2 cellular contexts compared by ENCODE assay signal in the genomic region with DNA sequence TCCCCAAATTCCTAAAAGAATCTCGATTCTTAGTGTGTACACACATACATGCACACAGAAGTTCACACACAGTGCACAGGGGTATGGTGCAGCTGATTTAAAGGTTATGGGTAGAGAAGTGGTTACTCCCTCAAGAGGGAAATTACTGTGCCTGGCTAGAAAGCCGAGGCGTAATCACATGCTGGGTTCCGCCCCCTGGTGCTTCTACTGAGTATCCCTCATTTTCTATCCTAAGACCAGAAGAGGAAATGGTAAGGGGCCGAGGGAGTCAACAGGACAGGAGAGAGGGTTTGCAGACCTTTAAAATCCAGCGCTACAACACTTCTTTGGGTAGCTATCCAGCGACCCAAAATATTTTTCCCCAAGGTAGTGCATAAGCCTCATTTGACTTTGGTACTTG.
TF ChIP-seq lines count a peak whose summit lies in the region.

No MANE protein-coding gene starts in this region.

TF ChIP-seq in SK-N-SH, 30 proteins besides CTCF, POLR2A, EP300 and RAD21 (continued from another document):
- TF ChIP-seq NRF1 (IDR thresholded peaks at IDR 0.05; ENCODE audit: low read depth, low read length) (no peak), RFX5 (IDR thresholded peaks at IDR 0.05; ENCODE audit: low read length) (no peak), POLR2AphosphoS5 (IDR thresholded peaks at IDR 0.05; ENCODE audit: low read depth, low read length) (no peak), FOXM1 (IDR thresholded peaks at IDR 0.05; ENCODE audit: low read depth) (no peak), EZH2phosphoT487 (IDR thresholded peaks at IDR 0.05; ENCODE audit: borderline replicate concordance, low read depth) (no peak), TAF1 (IDR thresholded peaks at IDR 0.05; ENCODE audit: borderline replicate concordance, low read depth, low read length) (no peak), FOSL2 (IDR thresholded peaks at IDR 0.05; ENCODE audit: borderline replicate concordance, low read depth) (no peak)
- TF ChIP-seq, protein P1, sequence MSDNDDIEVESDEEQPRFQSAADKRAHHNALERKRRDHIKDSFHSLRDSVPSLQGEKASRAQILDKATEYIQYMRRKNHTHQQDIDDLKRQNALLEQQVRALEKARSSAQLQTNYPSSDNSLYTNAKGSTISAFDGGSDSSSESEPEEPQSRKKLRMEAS (IDR thresholded peaks at IDR 0.05; ENCODE audit: low read depth): no peak
- TF ChIP-seq, protein P2, sequence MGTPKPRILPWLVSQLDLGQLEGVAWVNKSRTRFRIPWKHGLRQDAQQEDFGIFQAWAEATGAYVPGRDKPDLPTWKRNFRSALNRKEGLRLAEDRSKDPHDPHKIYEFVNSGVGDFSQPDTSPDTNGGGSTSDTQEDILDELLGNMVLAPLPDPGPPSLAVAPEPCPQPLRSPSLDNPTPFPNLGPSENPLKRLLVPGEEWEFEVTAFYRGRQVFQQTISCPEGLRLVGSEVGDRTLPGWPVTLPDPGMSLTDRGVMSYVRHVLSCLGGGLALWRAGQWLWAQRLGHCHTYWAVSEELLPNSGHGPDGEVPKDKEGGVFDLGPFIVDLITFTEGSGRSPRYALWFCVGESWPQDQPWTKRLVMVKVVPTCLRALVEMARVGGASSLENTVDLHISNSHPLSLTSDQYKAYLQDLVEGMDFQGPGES (IDR thresholded peaks at IDR 0.05; ENCODE audit: low read depth, low read length): no peak
- TF ChIP-seq, protein P3, sequence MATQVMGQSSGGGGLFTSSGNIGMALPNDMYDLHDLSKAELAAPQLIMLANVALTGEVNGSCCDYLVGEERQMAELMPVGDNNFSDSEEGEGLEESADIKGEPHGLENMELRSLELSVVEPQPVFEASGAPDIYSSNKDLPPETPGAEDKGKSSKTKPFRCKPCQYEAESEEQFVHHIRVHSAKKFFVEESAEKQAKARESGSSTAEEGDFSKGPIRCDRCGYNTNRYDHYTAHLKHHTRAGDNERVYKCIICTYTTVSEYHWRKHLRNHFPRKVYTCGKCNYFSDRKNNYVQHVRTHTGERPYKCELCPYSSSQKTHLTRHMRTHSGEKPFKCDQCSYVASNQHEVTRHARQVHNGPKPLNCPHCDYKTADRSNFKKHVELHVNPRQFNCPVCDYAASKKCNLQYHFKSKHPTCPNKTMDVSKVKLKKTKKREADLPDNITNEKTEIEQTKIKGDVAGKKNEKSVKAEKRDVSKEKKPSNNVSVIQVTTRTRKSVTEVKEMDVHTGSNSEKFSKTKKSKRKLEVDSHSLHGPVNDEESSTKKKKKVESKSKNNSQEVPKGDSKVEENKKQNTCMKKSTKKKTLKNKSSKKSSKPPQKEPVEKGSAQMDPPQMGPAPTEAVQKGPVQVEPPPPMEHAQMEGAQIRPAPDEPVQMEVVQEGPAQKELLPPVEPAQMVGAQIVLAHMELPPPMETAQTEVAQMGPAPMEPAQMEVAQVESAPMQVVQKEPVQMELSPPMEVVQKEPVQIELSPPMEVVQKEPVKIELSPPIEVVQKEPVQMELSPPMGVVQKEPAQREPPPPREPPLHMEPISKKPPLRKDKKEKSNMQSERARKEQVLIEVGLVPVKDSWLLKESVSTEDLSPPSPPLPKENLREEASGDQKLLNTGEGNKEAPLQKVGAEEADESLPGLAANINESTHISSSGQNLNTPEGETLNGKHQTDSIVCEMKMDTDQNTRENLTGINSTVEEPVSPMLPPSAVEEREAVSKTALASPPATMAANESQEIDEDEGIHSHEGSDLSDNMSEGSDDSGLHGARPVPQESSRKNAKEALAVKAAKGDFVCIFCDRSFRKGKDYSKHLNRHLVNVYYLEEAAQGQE (IDR thresholded peaks at IDR 0.05; ENCODE audit: low read depth, low read length): no peak

TF ChIP-seq in SK-N-SH treated with all-trans-retinoic acid at 6 μM for 48 hours, 23 proteins besides CTCF, POLR2A, EP300 and RAD21 (continued from another document):
- TF ChIP-seq, protein P4, sequence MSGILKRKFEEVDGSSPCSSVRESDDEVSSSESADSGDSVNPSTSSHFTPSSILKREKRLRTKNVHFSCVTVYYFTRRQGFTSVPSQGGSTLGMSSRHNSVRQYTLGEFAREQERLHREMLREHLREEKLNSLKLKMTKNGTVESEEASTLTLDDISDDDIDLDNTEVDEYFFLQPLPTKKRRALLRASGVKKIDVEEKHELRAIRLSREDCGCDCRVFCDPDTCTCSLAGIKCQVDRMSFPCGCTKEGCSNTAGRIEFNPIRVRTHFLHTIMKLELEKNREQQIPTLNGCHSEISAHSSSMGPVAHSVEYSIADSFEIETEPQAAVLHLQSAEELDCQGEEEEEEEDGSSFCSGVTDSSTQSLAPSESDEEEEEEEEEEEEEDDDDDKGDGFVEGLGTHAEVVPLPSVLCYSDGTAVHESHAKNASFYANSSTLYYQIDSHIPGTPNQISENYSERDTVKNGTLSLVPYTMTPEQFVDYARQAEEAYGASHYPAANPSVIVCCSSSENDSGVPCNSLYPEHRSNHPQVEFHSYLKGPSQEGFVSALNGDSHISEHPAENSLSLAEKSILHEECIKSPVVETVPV (CRISPR knock-in tag; IDR thresholded peaks at IDR 0.05): no peak
- TF ChIP-seq, protein P5, sequence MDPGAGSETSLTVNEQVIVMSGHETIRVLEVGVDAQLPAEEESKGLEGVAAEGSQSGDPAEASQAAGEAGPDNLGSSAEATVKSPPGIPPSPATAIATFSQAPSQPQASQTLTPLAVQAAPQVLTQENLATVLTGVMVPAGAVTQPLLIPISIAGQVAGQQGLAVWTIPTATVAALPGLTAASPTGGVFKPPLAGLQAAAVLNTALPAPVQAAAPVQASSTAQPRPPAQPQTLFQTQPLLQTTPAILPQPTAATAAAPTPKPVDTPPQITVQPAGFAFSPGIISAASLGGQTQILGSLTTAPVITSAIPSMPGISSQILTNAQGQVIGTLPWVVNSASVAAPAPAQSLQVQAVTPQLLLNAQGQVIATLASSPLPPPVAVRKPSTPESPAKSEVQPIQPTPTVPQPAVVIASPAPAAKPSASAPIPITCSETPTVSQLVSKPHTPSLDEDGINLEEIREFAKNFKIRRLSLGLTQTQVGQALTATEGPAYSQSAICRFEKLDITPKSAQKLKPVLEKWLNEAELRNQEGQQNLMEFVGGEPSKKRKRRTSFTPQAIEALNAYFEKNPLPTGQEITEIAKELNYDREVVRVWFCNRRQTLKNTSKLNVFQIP (CRISPR knock-in tag; IDR thresholded peaks at IDR 0.05; ENCODE audit: borderline replicate concordance, low read depth): no peak
- no peak for TF ChIP-seq OSR1 (CRISPR knock-in tag; IDR thresholded peaks at IDR 0.05)
- TF ChIP-seq ZNF8 (CRISPR knock-in tag; IDR thresholded peaks at IDR 0.05): no peak
- no peak for TF ChIP-seq TCF4 (CRISPR knock-in tag; IDR thresholded peaks at IDR 0.05; ENCODE audit: borderline replicate concordance)
- TF ChIP-seq SNAI2 (CRISPR knock-in tag; IDR thresholded peaks at IDR 0.05): no peak
- TF ChIP-seq ZFP3 (CRISPR knock-in tag; IDR thresholded peaks at IDR 0.05): no peak
- TF ChIP-seq BACH2 (CRISPR knock-in tag; IDR thresholded peaks at IDR 0.05; ENCODE audit: borderline replicate concordance): no peak
- TF ChIP-seq, protein P6, sequence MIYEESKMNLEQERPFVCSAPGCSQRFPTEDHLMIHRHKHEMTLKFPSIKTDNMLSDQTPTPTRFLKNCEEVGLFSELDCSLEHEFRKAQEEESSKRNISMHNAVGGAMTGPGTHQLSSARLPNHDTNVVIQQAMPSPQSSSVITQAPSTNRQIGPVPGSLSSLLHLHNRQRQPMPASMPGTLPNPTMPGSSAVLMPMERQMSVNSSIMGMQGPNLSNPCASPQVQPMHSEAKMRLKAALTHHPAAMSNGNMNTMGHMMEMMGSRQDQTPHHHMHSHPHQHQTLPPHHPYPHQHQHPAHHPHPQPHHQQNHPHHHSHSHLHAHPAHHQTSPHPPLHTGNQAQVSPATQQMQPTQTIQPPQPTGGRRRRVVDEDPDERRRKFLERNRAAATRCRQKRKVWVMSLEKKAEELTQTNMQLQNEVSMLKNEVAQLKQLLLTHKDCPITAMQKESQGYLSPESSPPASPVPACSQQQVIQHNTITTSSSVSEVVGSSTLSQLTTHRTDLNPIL (CRISPR knock-in tag; IDR thresholded peaks at IDR 0.05; ENCODE audit: low read depth): no peak
- no peak for TF ChIP-seq ZNF70 (CRISPR knock-in tag; IDR thresholded peaks at IDR 0.05)
- no peak for TF ChIP-seq ZFP30 (CRISPR knock-in tag; IDR thresholded peaks at IDR 0.05)
- TF ChIP-seq, protein P7, sequence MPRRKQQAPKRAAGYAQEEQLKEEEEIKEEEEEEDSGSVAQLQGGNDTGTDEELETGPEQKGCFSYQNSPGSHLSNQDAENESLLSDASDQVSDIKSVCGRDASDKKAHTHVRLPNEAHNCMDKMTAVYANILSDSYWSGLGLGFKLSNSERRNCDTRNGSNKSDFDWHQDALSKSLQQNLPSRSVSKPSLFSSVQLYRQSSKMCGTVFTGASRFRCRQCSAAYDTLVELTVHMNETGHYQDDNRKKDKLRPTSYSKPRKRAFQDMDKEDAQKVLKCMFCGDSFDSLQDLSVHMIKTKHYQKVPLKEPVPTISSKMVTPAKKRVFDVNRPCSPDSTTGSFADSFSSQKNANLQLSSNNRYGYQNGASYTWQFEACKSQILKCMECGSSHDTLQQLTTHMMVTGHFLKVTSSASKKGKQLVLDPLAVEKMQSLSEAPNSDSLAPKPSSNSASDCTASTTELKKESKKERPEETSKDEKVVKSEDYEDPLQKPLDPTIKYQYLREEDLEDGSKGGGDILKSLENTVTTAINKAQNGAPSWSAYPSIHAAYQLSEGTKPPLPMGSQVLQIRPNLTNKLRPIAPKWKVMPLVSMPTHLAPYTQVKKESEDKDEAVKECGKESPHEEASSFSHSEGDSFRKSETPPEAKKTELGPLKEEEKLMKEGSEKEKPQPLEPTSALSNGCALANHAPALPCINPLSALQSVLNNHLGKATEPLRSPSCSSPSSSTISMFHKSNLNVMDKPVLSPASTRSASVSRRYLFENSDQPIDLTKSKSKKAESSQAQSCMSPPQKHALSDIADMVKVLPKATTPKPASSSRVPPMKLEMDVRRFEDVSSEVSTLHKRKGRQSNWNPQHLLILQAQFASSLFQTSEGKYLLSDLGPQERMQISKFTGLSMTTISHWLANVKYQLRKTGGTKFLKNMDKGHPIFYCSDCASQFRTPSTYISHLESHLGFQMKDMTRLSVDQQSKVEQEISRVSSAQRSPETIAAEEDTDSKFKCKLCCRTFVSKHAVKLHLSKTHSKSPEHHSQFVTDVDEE (CRISPR knock-in tag; IDR thresholded peaks at IDR 0.05): no peak
- TF ChIP-seq ESRRG (CRISPR knock-in tag; IDR thresholded peaks at IDR 0.05): no peak
- TF ChIP-seq RARB (CRISPR knock-in tag; IDR thresholded peaks at IDR 0.05): no peak
- TF ChIP-seq GLIS3 (CRISPR knock-in tag; IDR thresholded peaks at IDR 0.05): no peak
TF ChIP-seq in SK-N-SH treated with all-trans-retinoic acid at 6 μM for 48 hours: peak in this region for 0.
